In the genomic region with DNA sequence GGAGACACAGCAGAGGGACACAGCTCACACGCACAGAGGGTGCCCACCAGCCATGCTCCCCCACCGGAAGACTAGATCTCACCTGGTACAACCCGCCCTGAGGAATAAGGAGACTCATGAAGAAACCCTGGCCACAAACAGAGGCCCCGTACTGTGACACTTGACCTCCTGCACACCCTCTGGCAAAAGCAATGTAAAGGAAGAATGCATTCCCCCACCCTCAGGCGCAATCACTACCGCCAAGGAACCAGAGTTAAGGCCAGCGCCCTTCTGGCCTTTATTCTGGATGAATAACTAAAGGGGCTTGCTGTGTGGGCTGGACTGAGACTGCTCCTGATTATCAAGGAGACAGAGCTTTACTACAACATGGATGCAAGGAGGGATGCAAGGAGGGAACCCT, we compare ENCODE assay signal across 24 cellular contexts.
"Had no signal": no experiment of that assay in that cellular context is flagged by ENCODE, and none has a peak within 500 bp of the region (broad histone marks: within the 10 kb centered on the region; RNA-seq: fewer than 3 reads in every experiment).

No MANE protein-coding gene starts in this region.

- H3K9me3 ChIP-seq: SJSA1 had no signal

- H3K27me3 ChIP-seq: MG63, SJSA1 had no signal

- DNase-seq: IMR-90, Karpas-422, KG1, MG63, NCI-H1092, NCI-H1105 treated with DMSO at 0.1 percent for 48 hours, NCI-H1417 treated with DMSO at 0.1 percent for 48 hours, NCI-H187, NCI-H2029, NCI-H2081 treated with DMSO at 0.1 percent for 48 hours, NCI-H2171, NCI-H226, NCI-H446, NCI-H510A, NCI-H524 treated with DMSO at 0.1 percent for 48 hours, NCI-H69, NCI-H774, Right ventricle myocardium superior, RPMI8226, SIG-M5 had no signal

- FAIRE-seq: RCC 7860 had no signal

- H3K4me1 ChIP-seq: SJSA1 had no signal

- H3K4me3 ChIP-seq: MG63, SJSA1, SK-N-MC had no signal

- H3K27ac ChIP-seq: HL-60, SJSA1, SK-N-MC had no signal

- H3K36me3 ChIP-seq: MG63, SJSA1 had no signal
